1 cellular context compared by ENCODE assay signal in genomic region chr17:8965394-8966168, GRCh38.
TF ChIP-seq lines count a peak whose summit lies in the region.

TSS of gene PIK3R5 (minus strand) at chr17:8965707. CDS start at chr17:8911494, 54,213 bp downstream.

TF ChIP-seq in GM23338, 12 proteins besides CTCF, POLR2A, EP300 and RAD21 (continued from another document):
- TF ChIP-seq, protein P1, sequence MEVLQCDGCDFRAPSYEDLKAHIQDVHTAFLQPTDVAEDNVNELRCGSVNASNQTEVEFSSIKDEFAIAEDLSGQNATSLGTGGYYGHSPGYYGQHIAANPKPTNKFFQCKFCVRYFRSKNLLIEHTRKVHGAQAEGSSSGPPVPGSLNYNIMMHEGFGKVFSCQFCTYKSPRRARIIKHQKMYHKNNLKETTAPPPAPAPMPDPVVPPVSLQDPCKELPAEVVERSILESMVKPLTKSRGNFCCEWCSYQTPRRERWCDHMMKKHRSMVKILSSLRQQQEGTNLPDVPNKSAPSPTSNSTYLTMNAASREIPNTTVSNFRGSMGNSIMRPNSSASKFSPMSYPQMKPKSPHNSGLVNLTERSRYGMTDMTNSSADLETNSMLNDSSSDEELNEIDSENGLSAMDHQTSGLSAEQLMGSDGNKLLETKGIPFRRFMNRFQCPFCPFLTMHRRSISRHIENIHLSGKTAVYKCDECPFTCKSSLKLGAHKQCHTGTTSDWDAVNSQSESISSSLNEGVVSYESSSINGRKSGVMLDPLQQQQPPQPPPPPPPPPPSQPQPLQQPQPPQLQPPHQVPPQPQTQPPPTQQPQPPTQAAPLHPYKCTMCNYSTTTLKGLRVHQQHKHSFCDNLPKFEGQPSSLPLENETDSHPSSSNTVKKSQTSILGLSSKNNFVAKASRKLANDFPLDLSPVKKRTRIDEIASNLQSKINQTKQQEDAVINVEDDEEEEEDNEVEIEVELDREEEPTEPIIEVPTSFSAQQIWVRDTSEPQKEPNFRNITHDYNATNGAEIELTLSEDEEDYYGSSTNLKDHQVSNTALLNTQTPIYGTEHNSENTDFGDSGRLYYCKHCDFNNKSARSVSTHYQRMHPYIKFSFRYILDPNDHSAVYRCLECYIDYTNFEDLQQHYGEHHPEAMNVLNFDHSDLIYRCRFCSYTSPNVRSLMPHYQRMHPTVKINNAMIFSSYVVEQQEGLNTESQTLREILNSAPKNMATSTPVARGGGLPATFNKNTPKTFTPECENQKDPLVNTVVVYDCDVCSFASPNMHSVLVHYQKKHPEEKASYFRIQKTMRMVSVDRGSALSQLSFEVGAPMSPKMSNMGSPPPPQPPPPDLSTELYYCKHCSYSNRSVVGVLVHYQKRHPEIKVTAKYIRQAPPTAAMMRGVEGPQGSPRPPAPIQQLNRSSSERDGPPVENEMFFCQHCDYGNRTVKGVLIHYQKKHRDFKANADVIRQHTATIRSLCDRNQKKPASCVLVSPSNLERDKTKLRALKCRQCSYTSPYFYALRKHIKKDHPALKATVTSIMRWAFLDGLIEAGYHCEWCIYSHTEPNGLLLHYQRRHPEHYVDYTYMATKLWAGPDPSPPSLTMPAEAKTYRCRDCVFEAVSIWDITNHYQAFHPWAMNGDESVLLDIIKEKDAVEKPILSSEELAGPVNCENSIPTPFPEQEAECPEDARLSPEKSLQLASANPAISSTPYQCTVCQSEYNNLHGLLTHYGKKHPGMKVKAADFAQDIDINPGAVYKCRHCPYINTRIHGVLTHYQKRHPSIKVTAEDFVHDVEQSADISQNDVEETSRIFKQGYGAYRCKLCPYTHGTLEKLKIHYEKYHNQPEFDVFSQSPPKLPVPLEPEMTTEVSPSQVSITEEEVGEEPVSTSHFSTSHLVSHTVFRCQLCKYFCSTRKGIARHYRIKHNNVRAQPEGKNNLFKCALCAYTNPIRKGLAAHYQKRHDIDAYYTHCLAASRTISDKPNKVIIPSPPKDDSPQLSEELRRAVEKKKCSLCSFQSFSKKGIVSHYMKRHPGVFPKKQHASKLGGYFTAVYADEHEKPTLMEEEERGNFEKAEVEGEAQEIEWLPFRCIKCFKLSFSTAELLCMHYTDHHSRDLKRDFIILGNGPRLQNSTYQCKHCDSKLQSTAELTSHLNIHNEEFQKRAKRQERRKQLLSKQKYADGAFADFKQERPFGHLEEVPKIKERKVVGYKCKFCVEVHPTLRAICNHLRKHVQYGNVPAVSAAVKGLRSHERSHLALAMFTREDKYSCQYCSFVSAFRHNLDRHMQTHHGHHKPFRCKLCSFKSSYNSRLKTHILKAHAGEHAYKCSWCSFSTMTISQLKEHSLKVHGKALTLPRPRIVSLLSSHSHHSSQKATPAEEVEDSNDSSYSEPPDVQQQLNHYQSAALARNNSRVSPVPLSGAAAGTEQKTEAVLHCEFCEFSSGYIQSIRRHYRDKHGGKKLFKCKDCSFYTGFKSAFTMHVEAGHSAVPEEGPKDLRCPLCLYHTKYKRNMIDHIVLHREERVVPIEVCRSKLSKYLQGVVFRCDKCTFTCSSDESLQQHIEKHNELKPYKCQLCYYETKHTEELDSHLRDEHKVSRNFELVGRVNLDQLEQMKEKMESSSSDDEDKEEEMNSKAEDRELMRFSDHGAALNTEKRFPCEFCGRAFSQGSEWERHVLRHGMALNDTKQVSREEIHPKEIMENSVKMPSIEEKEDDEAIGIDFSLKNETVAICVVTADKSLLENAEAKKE (CRISPR knock-in tag; IDR thresholded peaks at IDR 0.05), result no peak
- TF ChIP-seq EZH2 (IDR thresholded peaks at IDR 0.05; ENCODE audit: low read depth, unreplicated experiment) (no peak), NANOG (IDR thresholded peaks at IDR 0.05; ENCODE audit: borderline replicate concordance) (no peak), STAT1 (IDR thresholded peaks at IDR 0.05; ENCODE audit: unreplicated experiment) (no peak), ZNF331 (CRISPR knock-in tag; IDR thresholded peaks at IDR 0.05; ENCODE audit: low read depth) (no peak)
